Comparison of ENCODE assay signal across 8 cellular contexts in the genomic region with DNA sequence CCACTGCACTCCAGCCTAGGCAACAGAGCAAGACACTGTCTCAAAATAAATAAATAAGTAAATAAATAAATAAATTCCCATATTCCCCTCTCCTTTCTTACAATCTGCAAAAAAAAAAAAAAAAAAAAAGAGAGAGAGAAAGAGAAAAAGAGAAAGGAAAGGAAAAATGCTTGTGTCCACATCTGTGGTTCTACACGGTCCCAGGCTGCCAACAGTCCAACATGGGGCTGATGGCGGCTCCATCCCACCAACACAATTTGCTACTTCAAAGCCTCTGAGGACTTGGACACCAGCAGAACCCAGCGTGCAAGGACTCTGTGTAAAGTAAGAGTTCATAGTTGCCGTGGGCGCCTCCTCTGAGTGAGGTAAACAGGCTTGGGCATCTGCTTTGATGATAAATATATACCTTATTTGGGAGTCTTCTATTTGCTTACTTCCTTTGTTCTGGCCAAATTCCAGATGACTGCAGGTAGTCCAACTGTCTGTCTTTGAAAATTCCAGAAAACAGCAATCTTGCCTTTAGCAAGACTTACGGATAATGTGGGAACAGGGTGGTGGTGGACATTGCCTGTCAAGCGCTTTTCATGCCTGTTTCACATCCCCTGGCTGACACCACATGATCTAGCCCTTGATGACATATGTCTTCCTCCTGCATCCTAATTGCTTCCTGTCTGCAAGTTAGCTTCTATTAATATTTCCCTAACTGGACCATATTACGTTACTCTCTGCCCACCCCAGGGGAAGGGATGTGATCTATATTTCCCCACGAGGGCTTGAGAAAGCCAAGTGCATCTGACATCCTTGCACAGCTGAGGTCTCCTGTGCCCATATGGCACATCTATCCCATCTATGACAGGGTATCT. TPM values are rescaled to one million over a fixed set of nuclear protein-coding genes. Genes with fewer than 3 reads are reported as not detected.
DNase-seq lines count a peak whose midpoint lies in the region; ATAC-seq and TF ChIP-seq lines count a peak whose summit lies in the region.

No MANE protein-coding gene starts in this region.

- H3K4me1 Mint-ChIP-seq in activated naive CD4-positive, alpha-beta T cell treated with anti-CD3 and anti-CD28 coated beads, Interleukin-2, amount 50 U/mL, for 24 hours: peaks cover 85% of the 10 kb centered on the region
- peaks cover 73% of the 10 kb centered on the region for H3K4me1 Mint-ChIP-seq in activated CD8-positive, alpha-beta T cell treated with anti-CD3 and anti-CD28 coated beads for 36 hours (ENCODE audit: low read depth)

- peak overlapping the region; percentile 56 for H3K4me3 Mint-ChIP-seq in activated naive CD4-positive, alpha-beta T cell treated with anti-CD3 and anti-CD28 coated beads, Interleukin-2, amount 50 U/mL, for 24 hours
- no peak overlapping the region for H3K4me3 Mint-ChIP-seq in activated CD8-positive, alpha-beta T cell treated with anti-CD3 and anti-CD28 coated beads for 36 hours

- in situ Hi-C loops in transverse colon (cut with MboI; ENCODE audit: low pct_ligation_motif_present in 1 of 4, low pct_unique_long_range_greater_than_20kb in 1 of 4, low sequenced_read_pairs in 3 of 4): no loop called here

- no peaks in the 10 kb centered on the region for H3K27me3 Mint-ChIP-seq in activated naive CD4-positive, alpha-beta T cell treated with anti-CD3 and anti-CD28 coated beads, Interleukin-2, amount 50 U/mL, for 24 hours
- H3K27me3 Mint-ChIP-seq in activated CD8-positive, alpha-beta T cell treated with anti-CD3 and anti-CD28 coated beads for 36 hours: no peaks in the 10 kb centered on the region

- intact Hi-C loops in activated CD8-positive, alpha-beta T cell treated with anti-CD3 and anti-CD28 coated beads for 36 hours (cut with micrococcal nuclease): no loop called here
- intact Hi-C loops in transverse colon (cut with DNase I; ENCODE audit: low total_unique reads): no loop called here

- CTCF ChIA-PET in activated CD8-positive, alpha-beta T cell treated with anti-CD3 and anti-CD28 coated beads for 36 hours (lab: Charles Lee): interaction anchor here (0.5 to 1.6 kb wide), 3 partner anchors 21 to 45 kb away, joined by 3 read pairs; no protein-coding TSS in a partner anchor

- peak overlapping the region in 3 of 4 donors; percentile 0 to 50 (median 42) for H3K27ac ChIP-seq in transverse colon

- no peaks in the 10 kb centered on the region for H3K9me3 ChIP-seq in transverse colon

- H3K27me3 ChIP-seq in transverse colon: no peaks in the 10 kb centered on the region

- TF ChIP-seq POLR2A in transverse colon (IDR thresholded peaks at IDR 0.05): no peak

- no peak for TF ChIP-seq CTCF in activated CD8-positive, alpha-beta T cell treated with anti-CD3 and anti-CD28 coated beads for 36 hours (IDR thresholded peaks at IDR 0.05)
- TF ChIP-seq CTCF in transverse colon (IDR thresholded peaks at IDR 0.05): no peak

- WGBS in transverse colon (ENCODE audit: low coverage in 1 of 2), 2 donors: 69 to 82% methylated on average over 8 to 9 of the region's 9 CpGs

- H3K4me3 ChIP-seq in transverse colon: no peak overlapping the region

- H3K9me3 Mint-ChIP-seq in activated naive CD4-positive, alpha-beta T cell treated with anti-CD3 and anti-CD28 coated beads, Interleukin-2, amount 50 U/mL, for 24 hours: no peaks in the 10 kb centered on the region
- H3K9me3 Mint-ChIP-seq in activated CD8-positive, alpha-beta T cell treated with anti-CD3 and anti-CD28 coated beads for 36 hours: no peaks in the 10 kb centered on the region

- no peak for DNase-seq in activated naive CD4-positive, alpha-beta T cell treated with anti-CD3 and anti-CD28 coated beads, Interleukin-2, amount 50 U/mL, for 16 hours
- no peak for DNase-seq in activated CD8-positive, alpha-beta T cell treated with anti-CD3 and anti-CD28 coated beads for 36 hours
- DNase-seq in transverse colon (no peak), GOT3 (lab: John Stamatoyannopoulos, UW) (no peak), HK-2 (ENCODE audit: unreplicated experiment) (no peak)

- H3K36me3 Mint-ChIP-seq in activated naive CD4-positive, alpha-beta T cell treated with anti-CD3 and anti-CD28 coated beads, Interleukin-2, amount 50 U/mL, for 24 hours: peaks cover 9% of the 10 kb centered on the region
- H3K36me3 Mint-ChIP-seq in activated CD8-positive, alpha-beta T cell treated with anti-CD3 and anti-CD28 coated beads for 36 hours (ENCODE audit: low read depth): peaks cover 61% of the 10 kb centered on the region

- POLR2A ChIA-PET in activated CD8-positive, alpha-beta T cell treated with anti-CD3 and anti-CD28 coated beads for 36 hours (lab: Charles Lee): interaction anchor here (0.7 to 4.6 kb wide), 7 partner anchors 7 to 190 kb away, joined by 3 to 20 read pairs (median 3); partner anchors contain the start of gene LITAF

- H3K27ac Mint-ChIP-seq in activated naive CD4-positive, alpha-beta T cell treated with anti-CD3 and anti-CD28 coated beads, Interleukin-2, amount 50 U/mL, for 24 hours: peak overlapping the region; percentile 71
- peak overlapping the region; percentile 30 for H3K27ac Mint-ChIP-seq in activated CD8-positive, alpha-beta T cell treated with anti-CD3 and anti-CD28 coated beads for 36 hours

- no peak for TF ChIP-seq EP300 in transverse colon (IDR thresholded peaks at IDR 0.05; ENCODE audit: low read depth)

- no peaks in the 10 kb centered on the region for H3K36me3 ChIP-seq in transverse colon

- ATAC-seq in HG03097 (IDR thresholded peaks at IDR 0.05; ENCODE audit: low FRiP score, unreplicated experiment) (peak; percentile 62), HG03045 (IDR thresholded peaks at IDR 0.05; ENCODE audit: unreplicated experiment) (no peak)
- no peak for ATAC-seq in activated CD8-positive, alpha-beta T cell treated with anti-CD3 and anti-CD28 coated beads for 36 hours

- peaks cover 0 to 84% (median 15%) of the 10 kb centered on the region in 4 donors for H3K4me1 ChIP-seq in transverse colon

RNA-seq across cellular contexts. Expression of gene LITAF, which starts 10.1 kb away (rescaled TPM):
- 100 to 1,000 TPM; 108 to 110 TPM for total RNA-seq in activated CD8-positive, alpha-beta T cell treated with anti-CD3 and anti-CD28 coated beads for 36 hours
- total RNA-seq in transverse colon: 100 to 1,000 TPM in 2 of 4 donors, 10 to 100 TPM in 2; 32.8 to 193 (median 101) TPM
